1 cellular context compared by ENCODE assay signal in genomic region chr3:139296141-139296718, GRCh38.
TF ChIP-seq lines count a peak whose summit lies in the region.

No MANE protein-coding gene starts in this region.

TF ChIP-seq in liver, 16 proteins besides CTCF, POLR2A, EP300 and RAD21:
- no peak for TF ChIP-seq REST (IDR thresholded peaks at IDR 0.05)
- no peak for TF ChIP-seq FOXA2 (IDR thresholded peaks at IDR 0.05)
- no peak for TF ChIP-seq JUND (IDR thresholded peaks at IDR 0.05)
- TF ChIP-seq, protein P1, sequence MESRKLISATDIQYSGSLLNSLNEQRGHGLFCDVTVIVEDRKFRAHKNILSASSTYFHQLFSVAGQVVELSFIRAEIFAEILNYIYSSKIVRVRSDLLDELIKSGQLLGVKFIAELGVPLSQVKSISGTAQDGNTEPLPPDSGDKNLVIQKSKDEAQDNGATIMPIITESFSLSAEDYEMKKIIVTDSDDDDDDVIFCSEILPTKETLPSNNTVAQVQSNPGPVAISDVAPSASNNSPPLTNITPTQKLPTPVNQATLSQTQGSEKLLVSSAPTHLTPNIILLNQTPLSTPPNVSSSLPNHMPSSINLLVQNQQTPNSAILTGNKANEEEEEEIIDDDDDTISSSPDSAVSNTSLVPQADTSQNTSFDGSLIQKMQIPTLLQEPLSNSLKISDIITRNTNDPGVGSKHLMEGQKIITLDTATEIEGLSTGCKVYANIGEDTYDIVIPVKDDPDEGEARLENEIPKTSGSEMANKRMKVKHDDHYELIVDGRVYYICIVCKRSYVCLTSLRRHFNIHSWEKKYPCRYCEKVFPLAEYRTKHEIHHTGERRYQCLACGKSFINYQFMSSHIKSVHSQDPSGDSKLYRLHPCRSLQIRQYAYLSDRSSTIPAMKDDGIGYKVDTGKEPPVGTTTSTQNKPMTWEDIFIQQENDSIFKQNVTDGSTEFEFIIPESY (IDR thresholded peaks at IDR 0.05): no peak
- TF ChIP-seq GABPA (IDR thresholded peaks at IDR 0.05 in 1 of 2, conservative IDR thresholded peaks at IDR 0.05 in 1 of 2): no peak
- TF ChIP-seq HNF4G (IDR thresholded peaks at IDR 0.05): peak; percentile 24
- peak; percentile 51 to 71 for TF ChIP-seq HNF4A (conservative IDR thresholded peaks at IDR 0.05)
- no peak for TF ChIP-seq SP1 (IDR thresholded peaks at IDR 0.05)
- TF ChIP-seq, protein P2, sequence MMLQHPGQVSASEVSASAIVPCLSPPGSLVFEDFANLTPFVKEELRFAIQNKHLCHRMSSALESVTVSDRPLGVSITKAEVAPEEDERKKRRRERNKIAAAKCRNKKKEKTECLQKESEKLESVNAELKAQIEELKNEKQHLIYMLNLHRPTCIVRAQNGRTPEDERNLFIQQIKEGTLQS (IDR thresholded peaks at IDR 0.05): no peak
